In the genomic region with DNA sequence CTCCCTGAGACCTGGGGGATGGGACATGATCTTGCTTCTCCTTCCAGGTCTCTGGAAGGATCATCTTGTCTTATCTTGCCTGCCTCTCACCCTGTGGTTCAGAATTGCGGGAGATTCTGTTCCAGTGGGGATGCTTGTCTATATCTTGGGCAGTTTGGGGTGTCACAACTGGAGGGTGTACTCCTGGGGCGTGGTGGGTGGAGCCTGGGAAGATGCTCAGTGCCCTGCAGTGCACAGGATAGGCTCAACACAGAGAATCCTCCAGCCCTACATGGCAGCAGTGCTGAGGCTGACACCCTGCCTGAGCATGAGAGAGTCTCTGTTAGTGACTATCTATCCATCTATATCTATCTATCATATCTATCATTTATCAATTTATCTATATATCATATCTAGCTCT, we compare ENCODE assay signal across 16 cellular contexts. TPM values are rescaled to one million over a fixed set of nuclear protein-coding genes. Genes with fewer than 3 reads are reported as not detected.
DNase-seq lines count a peak whose midpoint lies in the region; ATAC-seq and TF ChIP-seq lines count a peak whose summit lies in the region.
"Had no signal": no experiment of that assay in that cellular context is flagged by ENCODE, and none has a peak within 500 bp of the region (broad histone marks: within the 10 kb centered on the region; RNA-seq: fewer than 3 reads in every experiment).

No MANE protein-coding gene starts in this region.

- H3K9me3 ChIP-seq in Loucy (ENCODE audit: insufficient read depth, low read depth, low read length) = no peaks in the 10 kb centered on the region
- H3K9me3 ChIP-seq in upper lobe of right lung = no peaks in the 10 kb centered on the region
- H3K9me3 ChIP-seq: BE2C, Peyer's patch had no signal

- H4K20me1 ChIP-seq in Loucy (ENCODE audit: insufficient read depth, low read length, poor library complexity, severe bottlenecking) = peaks cover 73% of the 10 kb centered on the region

- CTCF ChIA-PET in activated naive CD4-positive, alpha-beta T cell treated with anti-CD3 and anti-CD28 coated beads, Interleukin-2, amount 10 ng/mL, durations not matched to agents 7 days and 5 days (lab: Charles Lee) = no interaction called here

- peaks cover 8% of the 10 kb centered on the region for H3K4me1 Mint-ChIP-seq in activated naive CD4-positive, alpha-beta T cell treated with anti-CD3 and anti-CD28 coated beads, Interleukin-2, amount 10 ng/mL, durations not matched to agents 7 days and 5 days

- no peaks in the 10 kb centered on the region for H3K9me3 Mint-ChIP-seq in activated naive CD4-positive, alpha-beta T cell treated with anti-CD3 and anti-CD28 coated beads, Interleukin-2, amount 10 ng/mL, durations not matched to agents 7 days and 5 days
- H3K9me3 Mint-ChIP-seq: CD8-positive, alpha-beta memory T cell had no signal

- H3K27ac Mint-ChIP-seq in activated naive CD4-positive, alpha-beta T cell treated with anti-CD3 and anti-CD28 coated beads, Interleukin-2, amount 10 ng/mL, durations not matched to agents 7 days and 5 days = no peak overlapping the region
- H3K27ac Mint-ChIP-seq: CD8-positive, alpha-beta memory T cell had no signal

- TF ChIP-seq CTCF in Loucy (conservative IDR thresholded peaks at IDR 0.05; ENCODE audit: low read length) = no peak
- TF ChIP-seq CTCF in upper lobe of right lung (IDR thresholded peaks at IDR 0.05) = no peak

- no peak overlapping the region for H3K4me3 Mint-ChIP-seq in activated naive CD4-positive, alpha-beta T cell treated with anti-CD3 and anti-CD28 coated beads, Interleukin-2, amount 10 ng/mL, durations not matched to agents 7 days and 5 days
- H3K4me3 Mint-ChIP-seq: CD8-positive, alpha-beta memory T cell had no signal

- peak overlapping the region; percentile 60 for H3K4me2 ChIP-seq in Loucy (ENCODE audit: low read depth, low read length, poor library complexity, severe bottlenecking)

- H3K27me3 Mint-ChIP-seq in activated naive CD4-positive, alpha-beta T cell treated with anti-CD3 and anti-CD28 coated beads, Interleukin-2, amount 10 ng/mL, durations not matched to agents 7 days and 5 days = no peaks in the 10 kb centered on the region
- H3K27me3 Mint-ChIP-seq: CD8-positive, alpha-beta memory T cell had no signal

- H3K79me2 ChIP-seq in Loucy (ENCODE audit: insufficient read depth, low read length) = peaks cover 88% of the 10 kb centered on the region

- H3K27me3 ChIP-seq in Loucy (ENCODE audit: insufficient read depth, low read length, poor library complexity, severe bottlenecking) (no peaks in the 10 kb centered on the region), upper lobe of right lung (no peaks in the 10 kb centered on the region)
- H3K27me3 ChIP-seq: BE2C, Peyer's patch had no signal

- no peak overlapping the region for H2AFZ ChIP-seq in Loucy (ENCODE audit: low read length)

- intact Hi-C loops in upper lobe of right lung (cut with DNase I) = no loop called here

- peak; percentile 10 for DNase-seq in activated naive CD4-positive, alpha-beta T cell treated with Interleukin-2 at 50 U/mL for 16 hours
- DNase-seq in activated naive CD4-positive, alpha-beta T cell treated with anti-CD3 and anti-CD28 coated beads, Interleukin-2, amount 10 ng/mL, durations not matched to agents 7 days and 5 days = no peak
- DNase-seq in left lobe of liver (ENCODE audit: low spot score) (peak; percentile 29), upper lobe of right lung (peak; percentile 18), NCI-H510A treated with DMSO at 0.1 percent for 48 hours (lab: John Stamatoyannopoulos, UW) (no peak)
- DNase-seq: BE2C; CD8-positive, alpha-beta memory T cell; NCI-H1930; NCI-H2171 treated with DMSO at 0.1 percent for 48 hours; NCI-H82; SHP77 had no signal

- no peak for ATAC-seq in left lobe of liver
- ATAC-seq in upper lobe of right lung = no peak
- ATAC-seq in GM21390 (IDR thresholded peaks at IDR 0.05; ENCODE audit: unreplicated experiment) = no peak
- ATAC-seq in HG03045 (IDR thresholded peaks at IDR 0.05; ENCODE audit: unreplicated experiment) = no peak

- H3K9ac ChIP-seq in Loucy (ENCODE audit: low read depth, low read length, poor library complexity, severe bottlenecking) = no peak overlapping the region

- H3F3A ChIP-seq in Loucy (ENCODE audit: low read depth) = no peaks in the 10 kb centered on the region

- H3K4me3 ChIP-seq in Loucy (ENCODE audit: low read length, poor library complexity, severe bottlenecking) (peak overlapping the region; percentile 13), upper lobe of right lung (no peak overlapping the region)
- H3K4me3 ChIP-seq: Peyer's patch had no signal

- no peak overlapping the region for H3K27ac ChIP-seq in upper lobe of right lung
- H3K27ac ChIP-seq: Peyer's patch had no signal

- H3K4me1 ChIP-seq in Loucy (ENCODE audit: insufficient read depth, low read length, poor library complexity, severe bottlenecking) = peaks cover 13% of the 10 kb centered on the region
- H3K4me1 ChIP-seq in upper lobe of right lung = no peaks in the 10 kb centered on the region
- H3K4me1 ChIP-seq: BE2C had no signal

- H3K9me2 ChIP-seq in Loucy (replicated peaks; ENCODE audit: low read depth, low read length) = no peaks in the 10 kb centered on the region

- peaks cover 10% of the 10 kb centered on the region for H3K36me3 Mint-ChIP-seq in activated naive CD4-positive, alpha-beta T cell treated with anti-CD3 and anti-CD28 coated beads, Interleukin-2, amount 10 ng/mL, durations not matched to agents 7 days and 5 days

- H3K36me3 ChIP-seq in Loucy (ENCODE audit: insufficient read depth, low read length) (peaks cover 10% of the 10 kb centered on the region; the same call in 1 of the 2 replicates), upper lobe of right lung (no peaks in the 10 kb centered on the region)
- H3K36me3 ChIP-seq: BE2C, Peyer's patch had no signal

RNA-seq across cellular contexts. Expression of gene P2RY8, which starts 7.7 kb away (rescaled TPM):
- 0.48 TPM for total RNA-seq in left lobe of liver
- 3.1 TPM for total RNA-seq in upper lobe of right lung
- total RNA-seq: NCI-H460 had no signal

Comparison
In these comparisons a context has a peak if more than half of its experiments do, and no peak if none do; other contexts are left out.
1. DNase-seq: peak in activated naive CD4-positive, alpha-beta T cell treated with Interleukin-2 at 50 U/mL for 16 hours (single experiment), left lobe of liver (single experiment) and upper lobe of right lung (single experiment); none in activated naive CD4-positive, alpha-beta T cell treated with anti-CD3 and anti-CD28 coated beads, Interleukin-2, amount 10 ng/mL, durations not matched to agents 7 days and 5 days (single experiment) and NCI-H510A treated with DMSO at 0.1 percent for 48 hours (single experiment).